In genomic region chr11:117885777-117886176, GRCh38 we compare ENCODE assay signal across 1 cellular context.
A peak's percentile ranks its signal among the peaks of the same experiment; 100 is the strongest.
TF ChIP-seq lines count a peak whose summit lies in the region.

No MANE protein-coding gene starts in this region.

TF ChIP-seq in K562, 482 proteins besides CTCF, POLR2A, EP300 and RAD21 (continued from another document):
- TF ChIP-seq PBX2 (CRISPR knock-in tag; IDR thresholded peaks at IDR 0.05; ENCODE audit: low read depth) (no peak), PBX2 (tag; conservative IDR thresholded peaks at IDR 0.05; ENCODE audit: low read depth) (peak; percentile 42; the same call in 1 of the 2 replicates), ETV1 (tag; conservative IDR thresholded peaks at IDR 0.05; ENCODE audit: low read depth) (no peak), PRDM10 (IDR thresholded peaks at IDR 0.05; ENCODE audit: partially characterized antibody) (peak; percentile 84), KAT2B (IDR thresholded peaks at IDR 0.05; ENCODE audit: low read depth, low read length) (no peak), MEIS2 (IDR thresholded peaks at IDR 0.05; ENCODE audit: partially characterized antibody) (peak; percentile 63)
